Comparison of ENCODE assay signal across 28 cellular contexts in genomic region chr7:8515786-8516185, GRCh38.
"Had no signal": no experiment of that assay in that cellular context is flagged by ENCODE, and none has a peak within 500 bp of the region (broad histone marks: within the 10 kb centered on the region; RNA-seq: fewer than 3 reads in every experiment).

No MANE protein-coding gene starts in this region.

- H3K27me3 Mint-ChIP-seq: activated CD4-positive, alpha-beta memory T cell treated with anti-CD3 and anti-CD28 coated beads, Interleukin-2, amount 10 ng/mL, durations not matched to agents 7 days and 5 days; activated CD4-positive, alpha-beta T cell treated with anti-CD3 and anti-CD28 coated beads, Interleukin-2, amount 10 ng/mL, durations not matched to agents 7 days and 5 days; activated naive CD8-positive, alpha-beta T cell; activated T-cell treated with anti-CD3 and anti-CD28 coated beads, Interleukin-2, amount 50 U/mL, for 24 hours had no signal

- H3K4me1 Mint-ChIP-seq: activated CD4-positive, alpha-beta memory T cell treated with anti-CD3 and anti-CD28 coated beads, Interleukin-2, amount 10 ng/mL, durations not matched to agents 7 days and 5 days; activated CD4-positive, alpha-beta T cell treated with anti-CD3 and anti-CD28 coated beads, Interleukin-2, amount 10 ng/mL, durations not matched to agents 7 days and 5 days had no signal

- H3K27ac ChIP-seq: body of pancreas, cardiac muscle cell, colonic mucosa, gastrocnemius medialis, heart left ventricle had no signal

- H3K4me1 ChIP-seq: body of pancreas, colonic mucosa, gastrocnemius medialis, heart left ventricle had no signal

- H3K27me3 ChIP-seq: body of pancreas, cardiac muscle cell, colonic mucosa, gastrocnemius medialis, heart left ventricle had no signal

- H3K9me3 ChIP-seq: body of pancreas, colonic mucosa, gastrocnemius medialis, heart left ventricle had no signal

- DNase-seq: activated CD4-positive, alpha-beta memory T cell treated with anti-CD3 and anti-CD28 coated beads, Interleukin-2, amount 10 ng/mL, durations not matched to agents 7 days and 5 days; activated CD4-positive, alpha-beta T cell treated with anti-CD3 and anti-CD28 coated beads for 1 hour; activated CD4-positive, alpha-beta T cell treated with anti-CD3 and anti-CD28 coated beads for 4 hours; activated CD4-positive, alpha-beta T cell treated with anti-CD3 and anti-CD28 coated beads, Interleukin-2, amount 10 ng/mL, durations not matched to agents 7 days and 5 days; activated CD4-positive, alpha-beta T cell treated with anti-CD3 and anti-CD28 coated beads, Interleukin-2, amount 50 U/mL, for 4 hours; activated CD4-positive, CD25-positive, alpha-beta regulatory T cell; activated CD8-positive, alpha-beta memory T cell treated with anti-CD3 and anti-CD28 coated beads, Interleukin-2, amount 50 U/mL, for 48 hours; activated gamma-delta T cell; activated naive CD4-positive, alpha-beta T cell treated with anti-CD3 and anti-CD28 coated beads, Interleukin-2, amount 50 U/mL, for 16 hours; activated naive CD4-positive, alpha-beta T cell treated with Interleukin-2 at 50 U/mL for 16 hours; activated T-cell treated with anti-CD3 and anti-CD28 coated beads for 4 hours; activated T-cell treated with anti-CD3 and anti-CD28 coated beads, Interleukin-2, amount 50 U/mL, for 24 hours; activated T-cell treated with anti-CD3 and anti-CD28 coated beads, Interleukin-2, amount 50 U/mL, for 72 hours; amygdala; aorta; body of pancreas; central memory CD4-positive, alpha-beta T cell; cerebellar nuclear complex; colonic mucosa; effector CD8-positive, alpha-beta T cell; foreskin fibroblast; gastrocnemius medialis; glutamatergic neuron; heart left ventricle; T-helper 2 cell had no signal

- ATAC-seq: activated T-cell treated with anti-CD3 and anti-CD28 coated beads, Interleukin-2, amount 50 U/mL, for 72 hours; body of pancreas; esophagus mucosa; gastrocnemius medialis; heart left ventricle had no signal

- H3K36me3 ChIP-seq: cardiac muscle cell, colonic mucosa, gastrocnemius medialis, heart left ventricle had no signal

- H3K4me3 Mint-ChIP-seq: activated CD4-positive, alpha-beta memory T cell treated with anti-CD3 and anti-CD28 coated beads, Interleukin-2, amount 10 ng/mL, durations not matched to agents 7 days and 5 days; activated CD4-positive, alpha-beta T cell treated with anti-CD3 and anti-CD28 coated beads, Interleukin-2, amount 10 ng/mL, durations not matched to agents 7 days and 5 days; activated naive CD8-positive, alpha-beta T cell; activated T-cell treated with anti-CD3 and anti-CD28 coated beads, Interleukin-2, amount 50 U/mL, for 24 hours; activated T-cell treated with anti-CD3 and anti-CD28 coated beads, Interleukin-2, amount 50 U/mL, for 72 hours had no signal

- H3K4me3 ChIP-seq: body of pancreas, cardiac muscle cell, colonic mucosa, gastrocnemius medialis, heart left ventricle had no signal

- H3K27ac Mint-ChIP-seq: activated CD4-positive, alpha-beta memory T cell treated with anti-CD3 and anti-CD28 coated beads, Interleukin-2, amount 10 ng/mL, durations not matched to agents 7 days and 5 days; activated CD4-positive, alpha-beta T cell treated with anti-CD3 and anti-CD28 coated beads, Interleukin-2, amount 10 ng/mL, durations not matched to agents 7 days and 5 days; activated naive CD8-positive, alpha-beta T cell; activated T-cell treated with anti-CD3 and anti-CD28 coated beads, Interleukin-2, amount 50 U/mL, for 24 hours; activated T-cell treated with anti-CD3 and anti-CD28 coated beads, Interleukin-2, amount 50 U/mL, for 72 hours had no signal

- H3K9me3 Mint-ChIP-seq: activated CD4-positive, alpha-beta memory T cell treated with anti-CD3 and anti-CD28 coated beads, Interleukin-2, amount 10 ng/mL, durations not matched to agents 7 days and 5 days; activated CD4-positive, alpha-beta T cell treated with anti-CD3 and anti-CD28 coated beads, Interleukin-2, amount 10 ng/mL, durations not matched to agents 7 days and 5 days; activated T-cell treated with anti-CD3 and anti-CD28 coated beads, Interleukin-2, amount 50 U/mL, for 24 hours; activated T-cell treated with anti-CD3 and anti-CD28 coated beads, Interleukin-2, amount 50 U/mL, for 72 hours had no signal

- H3K36me3 Mint-ChIP-seq: activated naive CD8-positive, alpha-beta T cell had no signal
